In genomic region chr13:20590568-20590967, GRCh38 we compare ENCODE assay signal across 16 cellular contexts. TPM values are rescaled to one million over a fixed set of nuclear protein-coding genes. Genes with fewer than 3 reads are reported as not detected.
DNase-seq lines count a peak whose midpoint lies in the region; ATAC-seq and TF ChIP-seq lines count a peak whose summit lies in the region.
"Had no signal": no experiment of that assay in that cellular context is flagged by ENCODE, and none has a peak within 500 bp of the region (broad histone marks: within the 10 kb centered on the region; RNA-seq: fewer than 3 reads in every experiment).

No MANE protein-coding gene starts in this region.

- DNase-seq in PC-3 (no peak), colonic mucosa (peak; percentile 45), left colon (no peak), transverse colon (no peak), NCI-H1092 (lab: John Stamatoyannopoulos, UW) (no peak)
- DNase-seq in activated CD8-positive, alpha-beta memory T cell treated with anti-CD3 and anti-CD28 coated beads, Interleukin-2, amount 50 U/mL, for 48 hours = no peak
- DNase-seq in activated effector memory CD4-positive, alpha-beta T cell treated with anti-CD3 and anti-CD28 coated beads, Interleukin-2, amount 50 U/mL, for 16 hours = no peak
- DNase-seq: ACHN; BE2C; C1 segment of cervical spinal cord; Caco-2; CD4-positive, CD25-positive, alpha-beta regulatory T cell; GDM1; H9 had no signal

- H3K79me2 ChIP-seq in PC-3 (ENCODE audit: low read length) = no peaks in the 10 kb centered on the region

- no peaks in the 10 kb centered on the region for H3K9me2 ChIP-seq in PC-3 (replicated peaks; ENCODE audit: low read length)

- no peak overlapping the region for H3K27ac ChIP-seq in PC-3 (ENCODE audit: low read length)
- peak overlapping the region; percentile 19 for H3K27ac ChIP-seq in colonic mucosa
- peak overlapping the region; percentile 50 to 72 (median 53) for H3K27ac ChIP-seq in transverse colon
- H3K27ac ChIP-seq: HL-60 had no signal

- no peaks in the 10 kb centered on the region for H3K4me1 ChIP-seq in PC-3 (ENCODE audit: insufficient read depth, low read length)
- no peaks in the 10 kb centered on the region for H3K4me1 ChIP-seq in colonic mucosa
- H3K4me1 ChIP-seq in transverse colon = peaks cover 0 to 34% (median 17%) of the 10 kb centered on the region in 4 donors
- H3K4me1 ChIP-seq: BE2C, Caco-2 had no signal

- TF ChIP-seq POLR2A in transverse colon (IDR thresholded peaks at IDR 0.05) = no peak

- H2AFZ ChIP-seq in PC-3 (ENCODE audit: low read length) = no peak overlapping the region

- no peaks in the 10 kb centered on the region for H3K36me3 ChIP-seq in PC-3 (ENCODE audit: low read depth, low read length)
- no peaks in the 10 kb centered on the region for H3K36me3 ChIP-seq in colonic mucosa
- peaks cover 0 to 6% (median 0%) of the 10 kb centered on the region in 4 donors for H3K36me3 ChIP-seq in transverse colon
- H3K36me3 ChIP-seq: BE2C had no signal

- POLR2A ChIA-PET in PC-3 (lab: Charles Lee; ENCODE audit: unreplicated experiment) = no interaction called here

- H3K27me3 ChIP-seq in PC-3 (ENCODE audit: low read length) (no peaks in the 10 kb centered on the region), colonic mucosa (no peaks in the 10 kb centered on the region), transverse colon (no peaks in the 10 kb centered on the region)
- H3K27me3 ChIP-seq: BE2C had no signal

- intact Hi-C loops in PC-3 (cut with micrococcal nuclease) = no loop called here
- intact Hi-C loops in colonic mucosa (cut with DNase I) = no loop called here
- intact Hi-C loops in left colon (cut with DNase I, micrococcal nuclease) = no loop called here
- intact Hi-C loops in transverse colon (cut with DNase I; ENCODE audit: low total_unique reads) = no loop called here

- no peaks in the 10 kb centered on the region for H4K20me1 ChIP-seq in PC-3 (ENCODE audit: low read length)

- TF ChIP-seq CTCF in PC-3 (conservative IDR thresholded peaks at IDR 0.05; ENCODE audit: low read depth, low read length) = no peak
- no peak for TF ChIP-seq CTCF in colonic mucosa (IDR thresholded peaks at IDR 0.05)
- no peak for TF ChIP-seq CTCF in transverse colon (IDR thresholded peaks at IDR 0.05)

- ATAC-seq in PC-3 = peak; percentile 31; the same call in 1 of the 2 replicates
- peak; percentile 96 for ATAC-seq in left colon
- ATAC-seq in HG03432 (IDR thresholded peaks at IDR 0.05; ENCODE audit: unreplicated experiment) = no peak

- CTCF ChIA-PET in PC-3 (lab: Charles Lee) = no interaction called here

- H3K9ac ChIP-seq in PC-3 (ENCODE audit: low read length) (no peak overlapping the region), colonic mucosa (ENCODE audit: low read depth in 2 of 2, low read length in 2 of 2) (peak overlapping the region in 1 of 2 donors; percentile 34)

- in situ Hi-C loops in transverse colon (cut with MboI; ENCODE audit: low pct_ligation_motif_present in 1 of 4, low pct_unique_long_range_greater_than_20kb in 1 of 4, low sequenced_read_pairs in 3 of 4) = no loop called here

- no TSS peak for BruUV-seq in PC-3 (replicated peaks; lab: Mats Ljungman, UMichigan)

- no peaks in the 10 kb centered on the region for H3F3A ChIP-seq in PC-3 (ENCODE audit: low read length, unreplicated experiment)

- no peak overlapping the region for H3K4me3 ChIP-seq in PC-3 (ENCODE audit: low read length)
- H3K4me3 ChIP-seq in colonic mucosa = no peak overlapping the region
- no peak overlapping the region for H3K4me3 ChIP-seq in transverse colon

- TF ChIP-seq EP300 in transverse colon (IDR thresholded peaks at IDR 0.05; ENCODE audit: low read depth) = no peak

- H3K9me3 ChIP-seq in PC-3 (ENCODE audit: low read length) (no peaks in the 10 kb centered on the region), colonic mucosa (no peaks in the 10 kb centered on the region), transverse colon (no peaks in the 10 kb centered on the region)
- H3K9me3 ChIP-seq: BE2C, Caco-2 had no signal

- no peak overlapping the region for H3K4me2 ChIP-seq in PC-3 (ENCODE audit: low read length)

- 21 to 43% methylated on average over 2 of the region's 2 CpGs for WGBS in transverse colon (ENCODE audit: low coverage in 1 of 2), 2 donors

RNA-seq across cellular contexts. Expression of gene IFT88, which starts 23.6 kb away (rescaled TPM):
- total RNA-seq in PC-3 (2014; rRNA removed) = 11.9 and 12.6 TPM in 2 replicates
- 10 to 100 TPM; 11.8 to 12.0 TPM for total RNA-seq in colonic mucosa
- 10 to 100 TPM; 12.6 to 14.8 TPM for total RNA-seq in left colon
- 10 to 100 TPM in 3 of 4 donors, 1 to 10 TPM in 1; 3.4 to 22.9 (median 16.6) TPM for total RNA-seq in transverse colon
